ENCODE assay signal across 10 cellular contexts in the genomic region with DNA sequence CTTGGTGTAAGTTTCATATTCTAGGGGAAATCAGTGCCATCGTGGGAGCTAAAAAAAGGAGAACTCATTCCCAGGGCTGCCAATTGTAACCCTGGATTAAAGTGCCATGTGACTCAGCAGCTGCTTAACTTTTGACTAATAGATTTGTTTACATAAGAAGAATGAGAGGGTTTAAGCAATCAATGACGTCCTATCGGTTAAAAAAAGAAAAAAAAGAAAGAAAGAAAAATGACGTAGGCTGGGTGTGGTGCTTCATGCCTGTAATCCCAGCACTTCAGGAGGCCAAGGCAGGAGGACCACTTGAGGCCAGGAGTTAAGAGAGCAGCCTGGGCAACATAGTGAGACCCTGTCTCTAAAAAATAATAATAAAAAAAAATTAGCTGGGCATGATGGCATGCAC.
DNase-seq lines count a peak whose midpoint lies in the region; ATAC-seq, FAIRE-seq and TF ChIP-seq lines count a peak whose summit lies in the region.
"Had no signal": no experiment of that assay in that cellular context is flagged by ENCODE, and none has a peak within 500 bp of the region (broad histone marks: within the 10 kb centered on the region; RNA-seq: fewer than 3 reads in every experiment).

No MANE protein-coding gene starts in this region.

- intact Hi-C loops in endothelial cell of umbilical vein (cut with micrococcal nuclease) = no loop called here

- no CpG with 5 or more reads among the region's 4 CpGs for WGBS in trophoblast cell (ENCODE audit: extremely low coverage, insufficient coverage, insufficient read length)

- H3K79me2 ChIP-seq in endothelial cell of umbilical vein (ENCODE audit: control insufficient read depth, insufficient read depth, low read length) = no peaks in the 10 kb centered on the region
- H3K79me2 ChIP-seq in trophoblast cell (ENCODE audit: control insufficient read depth, insufficient read depth, low read length, poor library complexity) = no peaks in the 10 kb centered on the region

- H3K4me3 ChIP-seq in endothelial cell of umbilical vein (replicated peaks in 1 of 3; ENCODE audit: insufficient read depth in 1 of 3, low read depth in 1 of 3, low read length in 3 of 3) (no peak overlapping the region), trophoblast cell (ENCODE audit: low read depth, low read length) (no peak overlapping the region)
- H3K4me3 ChIP-seq: testis had no signal

- no peak for TF ChIP-seq CTCF in endothelial cell of umbilical vein (IDR thresholded peaks at IDR 0.05; ENCODE audit: extremely low read depth in 1 of 2, insufficient read depth in 1 of 2, low read depth in 1 of 2, low read length in 2 of 2)
- no peak for TF ChIP-seq CTCF in GM10266 (IDR thresholded peaks at IDR 0.05; ENCODE audit: control insufficient read depth, insufficient read depth, low read depth, missing control alignments)

- H3K9ac ChIP-seq in endothelial cell of umbilical vein (replicated peaks; ENCODE audit: extremely low read depth, insufficient read depth, low read length) (no peak overlapping the region), trophoblast cell (ENCODE audit: low read length) (no peak overlapping the region)

- TF ChIP-seq POLR2A in endothelial cell of umbilical vein (IDR thresholded peaks at IDR 0.05; ENCODE audit: low read depth, low read length) = no peak

- H3K36me3 ChIP-seq in endothelial cell of umbilical vein (ENCODE audit: control insufficient read depth in 2 of 2, extremely low read depth in 1 of 2, insufficient read depth in 2 of 2, low read length in 2 of 2) (peaks cover 0 to 2% of the 10 kb centered on the region in 2 experiments), trophoblast cell (ENCODE audit: control insufficient read depth in 1 of 2, insufficient read depth in 2 of 2, low read length in 2 of 2) (no peaks in the 10 kb centered on the region)

- no peak overlapping the region for H3K4ac ChIP-seq in trophoblast cell (ENCODE audit: low read depth, low read length)

- BruUV-seq in endothelial cell of umbilical vein (replicated peaks; lab: Mats Ljungman, UMichigan) = no TSS peak

- CTCF ChIA-PET in endothelial cell of umbilical vein (lab: Charles Lee) = interaction anchor here (0.6 to 2.6 kb wide), 5 partner anchors 13 to 310 kb away, joined by 3 to 8 read pairs (median 5); no protein-coding TSS in a partner anchor

- H3K14ac ChIP-seq in trophoblast cell (ENCODE audit: low read length) = no peak overlapping the region

- POLR2A ChIA-PET in endothelial cell of umbilical vein (lab: Charles Lee) = no interaction called here

- no peaks in the 10 kb centered on the region for H3K9me1 ChIP-seq in endothelial cell of umbilical vein (replicated peaks; ENCODE audit: control insufficient read depth, extremely low read depth, insufficient read depth, low read length)

- H3K27me3 ChIP-seq in endothelial cell of umbilical vein (ENCODE audit: control insufficient read depth in 2 of 2, insufficient read depth in 2 of 2, low read length in 2 of 2) = no peaks in the 10 kb centered on the region
- no peaks in the 10 kb centered on the region for H3K27me3 ChIP-seq in trophoblast cell (ENCODE audit: insufficient read depth, low read length)
- H3K27me3 ChIP-seq: testis had no signal

- H3K27ac ChIP-seq in endothelial cell of umbilical vein (ENCODE audit: insufficient read depth, low read depth, low read length) (no peak overlapping the region), trophoblast cell (ENCODE audit: low read depth, low read length) (no peak overlapping the region)

- H2BK120ac ChIP-seq in trophoblast cell (ENCODE audit: insufficient read depth, low read length, poor library complexity) = no peak overlapping the region

- H3K4me1 ChIP-seq in endothelial cell of umbilical vein (ENCODE audit: control insufficient read depth, extremely low read depth, insufficient read depth, low read length) (peaks cover 7% of the 10 kb centered on the region), trophoblast cell (ENCODE audit: control insufficient read depth in 1 of 2, insufficient read depth in 2 of 2, low read length in 2 of 2) (no peaks in the 10 kb centered on the region)
- H3K4me1 ChIP-seq: testis had no signal

- H2BK12ac ChIP-seq in trophoblast cell (ENCODE audit: low read length) = no peak overlapping the region

- dilution Hi-C loops in endothelial cell of umbilical vein (cut with MboI; ENCODE audit: extremely low pct_ligation_motif_present, low sequenced_read_pairs) = no loop called here

- no peaks in the 10 kb centered on the region for H3K79me1 ChIP-seq in trophoblast cell (ENCODE audit: low read length)

- no peak overlapping the region for H2AK5ac ChIP-seq in trophoblast cell (ENCODE audit: low read length)

- H4K91ac ChIP-seq in trophoblast cell (ENCODE audit: low read depth, low read length) = no peak overlapping the region

- H3K4me2 ChIP-seq in endothelial cell of umbilical vein (ENCODE audit: insufficient read depth, low read length) (no peak overlapping the region), trophoblast cell (ENCODE audit: low read length) (no peak overlapping the region)

- H3K18ac ChIP-seq in trophoblast cell (ENCODE audit: low read length) = no peak overlapping the region

- no peaks in the 10 kb centered on the region for H4K20me1 ChIP-seq in endothelial cell of umbilical vein (replicated peaks; ENCODE audit: control insufficient read depth, extremely low read depth, insufficient read depth, low read length)

- no peak overlapping the region for H4K12ac ChIP-seq in trophoblast cell (ENCODE audit: low read depth, low read length)

- H3K23ac ChIP-seq in trophoblast cell (ENCODE audit: low read length) = no peak overlapping the region

- FAIRE-seq in endothelial cell of umbilical vein (lab: Jason Lieb, UNC) = peak; percentile 15

- no peak overlapping the region for H4K8ac ChIP-seq in trophoblast cell (ENCODE audit: low read depth, low read length)

- H3K9me3 ChIP-seq in endothelial cell of umbilical vein (replicated peaks; ENCODE audit: control insufficient read depth, insufficient read depth, low read length) (no peaks in the 10 kb centered on the region), trophoblast cell (ENCODE audit: insufficient read depth, low read depth, low read length) (no peaks in the 10 kb centered on the region)
- H3K9me3 ChIP-seq: testis had no signal

- DNase-seq in DMS153 treated with DMSO at 0.1 percent for 48 hours (lab: John Stamatoyannopoulos, UW; ENCODE audit: unreplicated experiment) (peak; percentile 22), NCI-H146 treated with DMSO at 0.1 percent for 48 hours (lab: John Stamatoyannopoulos, UW; ENCODE audit: unreplicated experiment) (peak; percentile 68), endothelial cell of umbilical vein (ENCODE audit: low read depth, low spot score) (peak; percentile 81), trophoblast cell (peak; percentile 32 to 69), hypothalamus (lab: John Stamatoyannopoulos, UW) (no peak), GM10266 (ENCODE audit: extremely low spot score) (no peak)
- DNase-seq in stimulated activated CD4-positive, alpha-beta T cell treated with anti-CD3 and anti-CD28 coated beads, Interleukin-15, amount 100 ng/mL, for 24 hours = no peak
- DNase-seq: T-helper 1 cell, testis had no signal

- H2AFZ ChIP-seq in endothelial cell of umbilical vein (ENCODE audit: low read depth, low read length) (no peak overlapping the region), trophoblast cell (ENCODE audit: insufficient read depth, low read length, poor library complexity) (no peak overlapping the region)

- H2BK5ac ChIP-seq in trophoblast cell (ENCODE audit: low read depth, low read length, poor library complexity) = no peak overlapping the region

- no peak for ATAC-seq in GM19324 (IDR thresholded peaks at IDR 0.05; ENCODE audit: low FRiP score, unreplicated experiment)

TF ChIP-seq in endothelial cell of umbilical vein, 7 proteins besides CTCF, POLR2A, EP300 and RAD21:
- TF ChIP-seq JUN (IDR thresholded peaks at IDR 0.05; ENCODE audit: borderline replicate concordance, insufficient read depth, insufficient read length, low read depth) = peak; percentile 31
- TF ChIP-seq EZH2 (IDR thresholded peaks at IDR 0.05; ENCODE audit: borderline replicate concordance, low read depth, low read length, severe bottlenecking) = no peak

Comparison
In these comparisons a context has a peak if more than half of its experiments do, and no peak if none do; other contexts are left out.
1. DNase-seq: peak in DMS153 treated with DMSO at 0.1 percent for 48 hours (single experiment), NCI-H146 treated with DMSO at 0.1 percent for 48 hours (single experiment), endothelial cell of umbilical vein (single experiment) and trophoblast cell (2 of 2); none in stimulated activated CD4-positive, alpha-beta T cell treated with anti-CD3 and anti-CD28 coated beads, Interleukin-15, amount 100 ng/mL, for 24 hours (single experiment), hypothalamus (0 of 51) and GM10266 (single experiment).